In genomic region chr20:1808101-1808500, GRCh38 we compare ENCODE assay signal across 11 cellular contexts.
"Had no signal": no experiment of that assay in that cellular context is flagged by ENCODE, and none has a peak within 500 bp of the region (broad histone marks: within the 10 kb centered on the region; RNA-seq: fewer than 3 reads in every experiment).

No MANE protein-coding gene starts in this region.

- H3K27me3 ChIP-seq: pancreas had no signal

- ATAC-seq: esophagus mucosa, left lung, pancreas, T-helper 17 cell had no signal

- H3K36me3 ChIP-seq: left lung, pancreas had no signal

- H3K4me3 ChIP-seq: left lung, pancreas had no signal

- H3K9me3 ChIP-seq: left lung, pancreas had no signal

- H3K27ac ChIP-seq: pancreas had no signal

- DNase-seq: activated B cell treated with CpG ODN at 0.5 μM for 24 hours; activated CD4-positive, alpha-beta T cell treated with anti-CD3 and anti-CD28 coated beads, Interleukin-2, amount 10 ng/mL, durations not matched to agents 24 days and 14 days; activated naive CD4-positive, alpha-beta T cell treated with anti-CD3 and anti-CD28 coated beads, Interleukin-2, amount 10 ng/mL, durations not matched to agents 7 days and 5 days; glutamatergic neuron; left lung; nephron progenitor cell; pancreas; small intestine; T-helper 17 cell; trophoblast cell had no signal
